In genomic region chr5:2007906-2008437, GRCh38 we compare ENCODE assay signal across 1 cellular context.
TF ChIP-seq lines count a peak whose summit lies in the region.

No MANE protein-coding gene starts in this region.

TF ChIP-seq in GM12891, 5 proteins besides CTCF, POLR2A, EP300 and RAD21:
- TF ChIP-seq POU2F2 (IDR thresholded peaks at IDR 0.05; ENCODE audit: low read depth, low read length) = no peak
- no peak for TF ChIP-seq TAF1 (IDR thresholded peaks at IDR 0.05; ENCODE audit: low read depth, low read length)
- no peak for TF ChIP-seq PAX5 (IDR thresholded peaks at IDR 0.05; ENCODE audit: insufficient read depth, low read length, severe bottlenecking)
- TF ChIP-seq POLR2AphosphoS5 (IDR thresholded peaks at IDR 0.05; ENCODE audit: low read depth, low read length) = no peak
- no peak for TF ChIP-seq SPI1 (IDR thresholded peaks at IDR 0.05; ENCODE audit: low read depth, low read length)
